ENCODE assay signal across 8 cellular contexts in genomic region chr22:50244420-50245213, GRCh38. TPM values are rescaled to one million over a fixed set of nuclear protein-coding genes. Genes with fewer than 3 reads are reported as not detected.
A peak's percentile ranks its signal among the peaks of the same experiment; 100 is the strongest.
DNase-seq lines count a peak whose midpoint lies in the region; TF ChIP-seq lines count a peak whose summit lies in the region.

TSS of gene TUBGCP6 (minus strand) at chr22:50245023. CDS start at chr22:50244459, 564 bp downstream.

- H3K9ac ChIP-seq in H9 (ENCODE audit: extremely low read depth, insufficient read length, low read length) (peak within 1 kb of the TSS; percentile 84), MM.1S (ENCODE audit: low read length) (peak within 1 kb of the TSS; percentile 91), SK-N-MC (ENCODE audit: insufficient read length) (peak within 1 kb of the TSS; percentile 87)

- H3K9me2 ChIP-seq in MM.1S (replicated peaks; ENCODE audit: insufficient read depth, low read length) = no peaks in the 10 kb centered on the region

- peak within 1 kb of the TSS; percentile 84 for H3K18ac ChIP-seq in H9 (ENCODE audit: insufficient read length, low read depth, low read length)

- H2AFZ ChIP-seq in H9 (ENCODE audit: low read length) = no peak within 1 kb of the TSS
- H2AFZ ChIP-seq in MM.1S (ENCODE audit: low read length) = peak within 1 kb of the TSS; percentile 45

- no peak within 1 kb of the TSS for H3T11ph ChIP-seq in H9 (ENCODE audit: low read length)

- no peaks in the 10 kb centered on the region for H3K27me3 ChIP-seq in H9 (ENCODE audit: insufficient read depth, low read length)
- no peaks in the 10 kb centered on the region for H3K27me3 ChIP-seq in MM.1S (replicated peaks; ENCODE audit: insufficient read depth, low read length)
- H3K27me3 ChIP-seq in suprapubic skin = no peaks in the 10 kb centered on the region

- H2BK20ac ChIP-seq in H9 (ENCODE audit: low read depth, low read length, poor library complexity, severe bottlenecking) = no peak within 1 kb of the TSS

- H2BK12ac ChIP-seq in H9 (ENCODE audit: insufficient read length, low read depth, low read length) = no peak within 1 kb of the TSS

- no peak within 1 kb of the TSS for H4K91ac ChIP-seq in H9 (ENCODE audit: insufficient read length, low read depth, low read length)

- H3K9me3 ChIP-seq in H9 (ENCODE audit: control insufficient read depth, low read depth, low read length) (no peaks in the 10 kb centered on the region), MM.1S (replicated peaks; ENCODE audit: insufficient read depth, low read length) (no peaks in the 10 kb centered on the region), SK-N-MC (ENCODE audit: low read depth, low read length) (no peaks in the 10 kb centered on the region), suprapubic skin (no peaks in the 10 kb centered on the region)

- H3K4me1 ChIP-seq in H9 (ENCODE audit: insufficient read depth, low read length) (no peaks in the 10 kb centered on the region), MM.1S (ENCODE audit: low read length) (peaks cover 32% of the 10 kb centered on the region), suprapubic skin (peaks cover 81% of the 10 kb centered on the region)

- no peak within 1 kb of the TSS; the same call in 1 of the 2 replicates for H3K4ac ChIP-seq in H9 (ENCODE audit: low read depth, low read length)

- H4K8ac ChIP-seq in H9 (replicated peaks; ENCODE audit: insufficient read length, low read depth, low read length) = no peak within 1 kb of the TSS

- H3K56ac ChIP-seq in H9 (ENCODE audit: insufficient read length, low read depth, low read length) = no peak within 1 kb of the TSS

- no peak within 1 kb of the TSS for H2BK120ac ChIP-seq in H9 (ENCODE audit: low read depth, low read length, poor library complexity, severe bottlenecking)

- H3K36me3 ChIP-seq in MM.1S (replicated peaks; ENCODE audit: insufficient read depth, low read length) (no peaks in the 10 kb centered on the region), SK-N-MC (ENCODE audit: insufficient read depth, low read length) (no peaks in the 10 kb centered on the region; the same call in 1 of the 2 replicates), suprapubic skin (peaks cover 19% of the 10 kb centered on the region)

- peak within 1 kb of the TSS; percentile 96 to 98 for H3K4me3 Mint-ChIP-seq in H9
- peak within 1 kb of the TSS; percentile 97 for H3K4me3 Mint-ChIP-seq in activated naive CD4-positive, alpha-beta T cell treated with anti-CD3 and anti-CD28 coated beads, Interleukin-2, amount 10 ng/mL, durations not matched to agents 7 days and 5 days

- H3K4me1 Mint-ChIP-seq in H9 = peaks cover 22 to 35% of the 10 kb centered on the region in 2 experiments
- H3K4me1 Mint-ChIP-seq in activated naive CD4-positive, alpha-beta T cell treated with anti-CD3 and anti-CD28 coated beads, Interleukin-2, amount 10 ng/mL, durations not matched to agents 7 days and 5 days = peaks cover 53% of the 10 kb centered on the region

- H4K20me1 ChIP-seq in H9 (ENCODE audit: control insufficient read depth, insufficient read depth, insufficient read length) (no peaks in the 10 kb centered on the region), MM.1S (ENCODE audit: insufficient read depth, low read length) (no peaks in the 10 kb centered on the region)

- H2AK5ac ChIP-seq in H9 (ENCODE audit: insufficient read length, low read length) = no peak within 1 kb of the TSS

- H3K79me2 ChIP-seq in H9 (ENCODE audit: insufficient read depth, low read length) (peaks cover 6% of the 10 kb centered on the region; the same call in 1 of the 2 replicates), MM.1S (ENCODE audit: low read length) (peaks cover 80% of the 10 kb centered on the region)

- no peak for TF ChIP-seq EP300 in suprapubic skin (IDR thresholded peaks at IDR 0.05)

- H3K27me3 Mint-ChIP-seq in H9 (ENCODE audit: low read depth) = no peaks in the 10 kb centered on the region; the same call in 1 of the 2 replicates
- H3K27me3 Mint-ChIP-seq in activated naive CD4-positive, alpha-beta T cell treated with anti-CD3 and anti-CD28 coated beads, Interleukin-2, amount 10 ng/mL, durations not matched to agents 7 days and 5 days = no peaks in the 10 kb centered on the region

- TF ChIP-seq CTCF in H9 (conservative IDR thresholded peaks at IDR 0.05) = peak; percentile 38
- TF ChIP-seq CTCF in MM.1S (IDR thresholded peaks at IDR 0.05; ENCODE audit: low read length) = peak; percentile 21; the same call in 1 of the 2 replicates
- peak; percentile 10 to 21 for TF ChIP-seq CTCF in suprapubic skin (IDR thresholded peaks at IDR 0.05)

- H3K27ac Mint-ChIP-seq in H9 = peak within 1 kb of the TSS; percentile 98 to 99 (median 99)
- H3K27ac Mint-ChIP-seq in activated naive CD4-positive, alpha-beta T cell treated with anti-CD3 and anti-CD28 coated beads, Interleukin-2, amount 10 ng/mL, durations not matched to agents 7 days and 5 days = peak within 1 kb of the TSS; percentile 98

- no CpG with 5 or more reads among the region's 76 CpGs for WGBS in H9 (ENCODE audit: extremely low coverage, insufficient read length, low lambda C conversion rate)
- 1% methylated on average over 22 of the region's 76 CpGs for WGBS in suprapubic skin

- peaks cover 20% of the 10 kb centered on the region for H3K23me2 ChIP-seq in H9 (ENCODE audit: insufficient read length, low read depth, low read length, poor library complexity, severe bottlenecking)

- H3K14ac ChIP-seq in H9 (ENCODE audit: insufficient read depth, low read length) = peak within 1 kb of the TSS; percentile 96

- H3F3A ChIP-seq in MM.1S (ENCODE audit: insufficient read depth, low read length) = peaks cover 38% of the 10 kb centered on the region

- no peaks in the 10 kb centered on the region for H3K79me1 ChIP-seq in H9 (ENCODE audit: insufficient read depth, low read depth, low read length, poor library complexity, severe bottlenecking)

- H3K9me3 Mint-ChIP-seq in H9 = no peaks in the 10 kb centered on the region
- H3K9me3 Mint-ChIP-seq in activated naive CD4-positive, alpha-beta T cell treated with anti-CD3 and anti-CD28 coated beads, Interleukin-2, amount 10 ng/mL, durations not matched to agents 7 days and 5 days = no peaks in the 10 kb centered on the region

- H4K5ac ChIP-seq in H9 (ENCODE audit: insufficient read length, low read depth, low read length) = no peak within 1 kb of the TSS

- DNase-seq in ELR (ENCODE audit: low read depth) (peak; percentile 95), H9 (peak; percentile 92), MM.1S (peak; percentile 97), SK-N-MC (ENCODE audit: low read depth, low spot score) (no peak), germinal center (ENCODE audit: low spot score) (peak; percentile 90), occipital lobe (lab: John Stamatoyannopoulos, UW) (peak; percentile 89), suprapubic skin (ENCODE audit: low spot score in 2 of 2) (peak; percentile 96 to 97)
- DNase-seq in activated naive CD4-positive, alpha-beta T cell treated with anti-CD3 and anti-CD28 coated beads, Interleukin-2, amount 10 ng/mL, durations not matched to agents 7 days and 5 days = peak; percentile 95

- H3K4me2 ChIP-seq in H9 (ENCODE audit: insufficient read depth, insufficient read length, low read length) (peak within 1 kb of the TSS; percentile 92), MM.1S (ENCODE audit: low read depth, low read length) (peak within 1 kb of the TSS; percentile 100)

- no peak within 1 kb of the TSS for H2BK15ac ChIP-seq in H9 (ENCODE audit: low read depth, low read length)

- peak; percentile 7 to 59 for TF ChIP-seq POLR2A in suprapubic skin (IDR thresholded peaks at IDR 0.05)

- no peak within 1 kb of the TSS for H3K23ac ChIP-seq in H9 (ENCODE audit: insufficient read length, low read depth, low read length)

- H3K4me3 ChIP-seq in MM.1S (ENCODE audit: low read length) = peak within 1 kb of the TSS; percentile 81
- H3K4me3 ChIP-seq in SK-N-MC = peak within 1 kb of the TSS; percentile 90
- H3K4me3 ChIP-seq in suprapubic skin = peak within 1 kb of the TSS; percentile 93

- peaks cover 2 to 25% (median 12%) of the 10 kb centered on the region in 3 experiments; a peak in 6 of 7 replicates for H3K36me3 Mint-ChIP-seq in H9 (ENCODE audit: insufficient read depth in 1 of 3, low read depth in 3 of 3)
- peaks cover 21% of the 10 kb centered on the region for H3K36me3 Mint-ChIP-seq in activated naive CD4-positive, alpha-beta T cell treated with anti-CD3 and anti-CD28 coated beads, Interleukin-2, amount 10 ng/mL, durations not matched to agents 7 days and 5 days

- H3K27ac ChIP-seq in H9 (ENCODE audit: insufficient read length, low read depth, low read length) (no peak within 1 kb of the TSS), MM.1S (ENCODE audit: low read length) (peak within 1 kb of the TSS; percentile 88), SK-N-MC (peak within 1 kb of the TSS; percentile 84; the same call in 1 of the 2 replicates), suprapubic skin (peak within 1 kb of the TSS; percentile 96)

- H2BK5ac ChIP-seq in H9 (ENCODE audit: insufficient read length, low read length) = no peak within 1 kb of the TSS

- CTCF ChIA-PET in activated naive CD4-positive, alpha-beta T cell treated with anti-CD3 and anti-CD28 coated beads, Interleukin-2, amount 10 ng/mL, durations not matched to agents 7 days and 5 days (lab: Charles Lee) = interaction anchor here (1.0 to 2.9 kb wide), 4 partner anchors 9 to 376 kb away, joined by 3 to 15 read pairs (median 4); no protein-coding TSS in a partner anchor

RNA-seq across cellular contexts. Expression of gene TUBGCP6, which starts in this region (rescaled TPM):
- total RNA-seq in H9 (2021) = 28.4 and 29.0 TPM in 2 replicates
- total RNA-seq in occipital lobe = 34.0 TPM
- 100 to 1,000 TPM in 1 of 4 donors, 10 to 100 TPM in 3; 43.0 to 113 (median 69.7) TPM for total RNA-seq in suprapubic skin
